Comparison of ENCODE assay signal across 13 cellular contexts in the genomic region with DNA sequence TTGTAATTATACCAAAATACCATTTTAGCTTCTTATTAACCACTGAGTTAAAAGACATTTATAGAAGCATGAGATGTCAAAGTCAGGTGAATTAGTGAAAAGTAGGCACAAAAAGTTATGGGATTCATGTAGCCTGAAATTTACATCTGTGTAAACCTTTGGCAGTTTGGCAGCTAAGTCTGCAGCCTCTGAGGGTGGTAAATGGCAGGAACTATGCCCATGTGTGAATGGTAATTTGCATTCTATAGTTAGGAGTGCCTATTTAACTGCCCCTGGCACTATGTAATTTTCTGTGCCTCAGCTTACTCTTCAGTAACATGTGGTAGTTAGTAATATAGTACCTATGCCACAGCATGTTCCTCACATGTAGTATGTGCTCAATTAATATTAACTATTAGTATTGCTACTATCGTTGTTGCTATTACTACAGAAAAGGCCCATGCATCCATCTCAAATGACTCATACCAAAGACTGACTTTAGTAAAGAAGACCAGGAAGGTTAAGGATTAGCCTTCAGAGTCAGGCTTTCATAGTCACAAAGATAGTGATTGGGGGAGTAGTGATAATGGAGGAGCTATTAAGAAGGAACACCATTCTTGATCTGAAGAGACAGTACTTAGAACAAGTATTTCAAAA.
DNase-seq lines count a peak whose midpoint lies in the region; ATAC-seq and TF ChIP-seq lines count a peak whose summit lies in the region.
"Had no signal": no experiment of that assay in that cellular context is flagged by ENCODE, and none has a peak within 500 bp of the region (broad histone marks: within the 10 kb centered on the region; RNA-seq: fewer than 3 reads in every experiment).

No MANE protein-coding gene starts in this region.

- CTCF ChIA-PET in activated CD4-positive, alpha-beta memory T cell treated with anti-CD3 and anti-CD28 coated beads, Interleukin-2, amount 10 ng/mL, durations not matched to agents 7 days and 5 days (lab: Charles Lee) = interaction anchor here (0.6 to 6.0 kb wide), 7 partner anchors 99 to 1022 kb away, joined by 3 to 44 read pairs (median 4); a partner anchor contains a TSS
- CTCF ChIA-PET in HEK293T (lab: Yijun Ruan, JAX) = interaction anchor here (0.6 kb wide), 1 partner anchor 19 kb away, joined by 3 read pairs; no protein-coding TSS in a partner anchor

- H3K4me3 Mint-ChIP-seq in activated CD4-positive, alpha-beta T cell treated with anti-CD3 and anti-CD28 coated beads, Interleukin-2, amount 10 ng/mL, durations not matched to agents 24 days and 14 days = peak overlapping the region; percentile 69
- no peak overlapping the region for H3K4me3 Mint-ChIP-seq in activated CD4-positive, alpha-beta memory T cell treated with anti-CD3 and anti-CD28 coated beads, Interleukin-2, amount 10 ng/mL, durations not matched to agents 7 days and 5 days
- H3K4me3 Mint-ChIP-seq in natural killer cell treated with Interleukin-12 subunit alpha and Interleukin-12 subunit beta and Interleukin-15 and Interleukin-18, amount 100 ng/mL, for 72 hours = peak overlapping the region; percentile 91
- H3K4me3 Mint-ChIP-seq: neural crest cell had no signal

- no peaks in the 10 kb centered on the region for H3K9me3 Mint-ChIP-seq in activated CD4-positive, alpha-beta T cell treated with anti-CD3 and anti-CD28 coated beads, Interleukin-2, amount 10 ng/mL, durations not matched to agents 24 days and 14 days
- peaks cover 7% of the 10 kb centered on the region for H3K9me3 Mint-ChIP-seq in activated CD4-positive, alpha-beta memory T cell treated with anti-CD3 and anti-CD28 coated beads, Interleukin-2, amount 10 ng/mL, durations not matched to agents 7 days and 5 days
- H3K9me3 Mint-ChIP-seq in natural killer cell treated with Interleukin-12 subunit alpha and Interleukin-12 subunit beta and Interleukin-15 and Interleukin-18, amount 100 ng/mL, for 72 hours = peaks cover 2% of the 10 kb centered on the region

- peak overlapping the region; percentile 94 for H3K27ac Mint-ChIP-seq in activated CD4-positive, alpha-beta T cell treated with anti-CD3 and anti-CD28 coated beads, Interleukin-2, amount 10 ng/mL, durations not matched to agents 24 days and 14 days
- H3K27ac Mint-ChIP-seq in activated CD4-positive, alpha-beta memory T cell treated with anti-CD3 and anti-CD28 coated beads, Interleukin-2, amount 10 ng/mL, durations not matched to agents 7 days and 5 days = peak overlapping the region; percentile 95
- peak overlapping the region; percentile 84 to 97 for H3K27ac Mint-ChIP-seq in natural killer cell treated with Interleukin-12 subunit alpha and Interleukin-12 subunit beta and Interleukin-15 and Interleukin-18, amount 100 ng/mL, for 72 hours

- no peaks in the 10 kb centered on the region for H3K27me3 Mint-ChIP-seq in activated CD4-positive, alpha-beta T cell treated with anti-CD3 and anti-CD28 coated beads, Interleukin-2, amount 10 ng/mL, durations not matched to agents 24 days and 14 days
- no peaks in the 10 kb centered on the region for H3K27me3 Mint-ChIP-seq in activated CD4-positive, alpha-beta memory T cell treated with anti-CD3 and anti-CD28 coated beads, Interleukin-2, amount 10 ng/mL, durations not matched to agents 7 days and 5 days
- H3K27me3 Mint-ChIP-seq in natural killer cell treated with Interleukin-12 subunit alpha and Interleukin-12 subunit beta and Interleukin-15 and Interleukin-18, amount 100 ng/mL, for 72 hours = no peaks in the 10 kb centered on the region

- intact Hi-C loops in activated CD4-positive, alpha-beta T cell treated with anti-CD3 and anti-CD28 coated beads, Interleukin-2, amount 10 ng/mL, durations not matched to agents 24 days and 14 days (cut with micrococcal nuclease) = loop anchor here (1.0 to 5.0 kb wide), 7 partner anchors 166 to 827 kb away; a partner anchor contains a TSS

- POLR2A ChIA-PET in activated CD4-positive, alpha-beta memory T cell treated with anti-CD3 and anti-CD28 coated beads, Interleukin-2, amount 10 ng/mL, durations not matched to agents 7 days and 5 days (lab: Charles Lee) = interaction anchor here (0.7 to 12.8 kb wide), 21 partner anchors 14 to 1022 kb away, joined by 3 to 327 read pairs (median 6); a partner anchor contains a TSS
- POLR2A ChIA-PET in HEK293T (lab: Yijun Ruan, JAX) = interaction anchor here (1.6 kb wide), 1 partner anchor 259 kb away, joined by 4 read pairs; a partner anchor contains a TSS

- peak; percentile 10 for ATAC-seq in HG02938 (IDR thresholded peaks at IDR 0.05; ENCODE audit: unreplicated experiment)
- ATAC-seq in natural killer cell treated with Interleukin-12 subunit alpha and Interleukin-12 subunit beta and Interleukin-15 and Interleukin-18, amount 100 ng/mL, for 72 hours = peak; percentile 53 to 56
- no peak for ATAC-seq in GM21526 (IDR thresholded peaks at IDR 0.05; ENCODE audit: low FRiP score, unreplicated experiment)
- ATAC-seq: Panc1 had no signal

- peaks cover 72% of the 10 kb centered on the region for H3K4me1 Mint-ChIP-seq in activated CD4-positive, alpha-beta T cell treated with anti-CD3 and anti-CD28 coated beads, Interleukin-2, amount 10 ng/mL, durations not matched to agents 24 days and 14 days
- H3K4me1 Mint-ChIP-seq in activated CD4-positive, alpha-beta memory T cell treated with anti-CD3 and anti-CD28 coated beads, Interleukin-2, amount 10 ng/mL, durations not matched to agents 7 days and 5 days = peaks cover 78% of the 10 kb centered on the region
- H3K4me1 Mint-ChIP-seq in natural killer cell treated with Interleukin-12 subunit alpha and Interleukin-12 subunit beta and Interleukin-15 and Interleukin-18, amount 100 ng/mL, for 72 hours (ENCODE audit: low read depth in 2 of 2) = peaks cover 70 to 77% of the 10 kb centered on the region in 2 donors

- no peak for DNase-seq in activated CD4-positive, alpha-beta T cell treated with anti-CD3 and anti-CD28 coated beads, Interleukin-2, amount 10 ng/mL, durations not matched to agents 24 days and 14 days
- no peak for DNase-seq in activated CD4-positive, alpha-beta T cell treated with anti-CD3 and anti-CD28 coated beads, Interleukin-2, amount 50 U/mL, for 48 hours
- no peak for DNase-seq in activated CD4-positive, alpha-beta memory T cell treated with anti-CD3 and anti-CD28 coated beads, Interleukin-2, amount 10 ng/mL, durations not matched to agents 7 days and 5 days
- DNase-seq in natural killer cell treated with Interleukin-12 subunit alpha and Interleukin-12 subunit beta and Interleukin-15 and Interleukin-18, amount 100 ng/mL, for 72 hours (ENCODE audit: low spot score) = no peak
- DNase-seq in NCI-H1436 treated with DMSO at 0.1 percent for 48 hours (lab: John Stamatoyannopoulos, UW) (no peak), HEK293T (ENCODE audit: extremely low spot score) (no peak)
- DNase-seq: NCI-H2227 treated with DMSO at 0.1 percent for 48 hours, T1000, uterus had no signal

- peaks cover 4% of the 10 kb centered on the region for H3K36me3 Mint-ChIP-seq in activated CD4-positive, alpha-beta T cell treated with anti-CD3 and anti-CD28 coated beads, Interleukin-2, amount 10 ng/mL, durations not matched to agents 24 days and 14 days (ENCODE audit: low read depth)
- peaks cover 26% of the 10 kb centered on the region for H3K36me3 Mint-ChIP-seq in activated CD4-positive, alpha-beta memory T cell treated with anti-CD3 and anti-CD28 coated beads, Interleukin-2, amount 10 ng/mL, durations not matched to agents 7 days and 5 days (ENCODE audit: low read depth)
- peaks cover 5% of the 10 kb centered on the region for H3K36me3 Mint-ChIP-seq in natural killer cell treated with Interleukin-12 subunit alpha and Interleukin-12 subunit beta and Interleukin-15 and Interleukin-18, amount 100 ng/mL, for 72 hours

TF ChIP-seq in HEK293T, 16 proteins besides CTCF, POLR2A, EP300 and RAD21:
- TF ChIP-seq, protein P1, sequence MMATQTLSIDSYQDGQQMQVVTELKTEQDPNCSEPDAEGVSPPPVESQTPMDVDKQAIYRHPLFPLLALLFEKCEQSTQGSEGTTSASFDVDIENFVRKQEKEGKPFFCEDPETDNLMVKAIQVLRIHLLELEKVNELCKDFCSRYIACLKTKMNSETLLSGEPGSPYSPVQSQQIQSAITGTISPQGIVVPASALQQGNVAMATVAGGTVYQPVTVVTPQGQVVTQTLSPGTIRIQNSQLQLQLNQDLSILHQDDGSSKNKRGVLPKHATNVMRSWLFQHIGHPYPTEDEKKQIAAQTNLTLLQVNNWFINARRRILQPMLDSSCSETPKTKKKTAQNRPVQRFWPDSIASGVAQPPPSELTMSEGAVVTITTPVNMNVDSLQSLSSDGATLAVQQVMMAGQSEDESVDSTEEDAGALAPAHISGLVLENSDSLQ (IDR thresholded peaks at IDR 0.05) = no peak
- TF ChIP-seq SP1 (IDR thresholded peaks at IDR 0.05) = no peak
- TF ChIP-seq FOXM1 (IDR thresholded peaks at IDR 0.05; ENCODE audit: borderline replicate concordance) = no peak
- no peak for TF ChIP-seq L3MBTL2 (conservative IDR thresholded peaks at IDR 0.05)
- TF ChIP-seq CTBP1 (IDR thresholded peaks at IDR 0.05; ENCODE audit: borderline replicate concordance) = no peak
